32 cellular contexts compared by ENCODE assay signal in the genomic region with DNA sequence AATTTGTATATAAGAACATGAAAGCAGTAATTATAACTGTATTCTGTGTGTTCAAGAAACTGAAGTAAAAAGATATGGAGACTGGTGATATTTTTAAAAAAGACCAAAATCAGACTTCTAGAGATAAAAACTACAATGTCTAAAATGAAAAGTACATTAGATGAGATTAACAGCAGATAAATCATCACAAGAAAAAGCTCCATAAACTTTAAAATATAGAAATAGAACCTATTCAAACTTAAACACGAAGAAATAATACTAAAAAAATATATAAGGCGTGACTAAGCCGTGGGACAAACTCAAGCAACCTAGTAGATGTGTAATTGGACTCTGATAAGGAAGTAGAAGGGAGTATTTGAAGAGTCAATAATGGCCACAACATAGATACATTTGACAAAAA.
"Had no signal": no experiment of that assay in that cellular context is flagged by ENCODE, and none has a peak within 500 bp of the region (broad histone marks: within the 10 kb centered on the region; RNA-seq: fewer than 3 reads in every experiment).

No MANE protein-coding gene starts in this region.

- H3K36me3 Mint-ChIP-seq: activated naive CD4-positive, alpha-beta T cell treated with anti-CD3 and anti-CD28 coated beads, Interleukin-2, amount 10 ng/mL, durations not matched to agents 7 days and 5 days; activated naive CD8-positive, alpha-beta T cell treated with anti-CD3 and anti-CD28 coated beads, Interleukin-2, amount 10 ng/mL, durations not matched to agents 7 days and 5 days; WTC11 had no signal

- H3K36me3 ChIP-seq: ascending aorta, breast epithelium, cardiac muscle cell, colonic mucosa, esophagus squamous epithelium had no signal

- ATAC-seq: activated naive CD4-positive, alpha-beta T cell treated with anti-CD3 and anti-CD28 coated beads, Interleukin-2, amount 50 U/mL, for 72 hours; activated T-cell treated with anti-CD3 and anti-CD28 coated beads, Interleukin-2, amount 50 U/mL, for 72 hours; T-helper 17 cell; WTC11 had no signal

- FAIRE-seq: endometrium, endothelial cell of umbilical vein had no signal

- H3K27ac ChIP-seq: ascending aorta, breast epithelium, cardiac muscle cell, colonic mucosa, epithelial cell of prostate, esophagus squamous epithelium, VCaP had no signal

- H3K4me1 Mint-ChIP-seq: activated CD4-positive, alpha-beta memory T cell treated with anti-CD3 and anti-CD28 coated beads, Interleukin-2, amount 10 ng/mL, durations not matched to agents 7 days and 5 days; activated CD4-positive, alpha-beta T cell treated with anti-CD3 and anti-CD28 coated beads, Interleukin-2, amount 10 ng/mL, durations not matched to agents 7 days and 5 days; activated naive CD4-positive, alpha-beta T cell treated with anti-CD3 and anti-CD28 coated beads, Interleukin-2, amount 10 ng/mL, durations not matched to agents 7 days and 5 days; activated naive CD8-positive, alpha-beta T cell treated with anti-CD3 and anti-CD28 coated beads, Interleukin-2, amount 10 ng/mL, durations not matched to agents 7 days and 5 days; brain had no signal

- H3K4me3 ChIP-seq: ascending aorta, breast epithelium, cardiac muscle cell, colonic mucosa, esophagus squamous epithelium had no signal

- H3K27ac Mint-ChIP-seq: activated CD4-positive, alpha-beta memory T cell treated with anti-CD3 and anti-CD28 coated beads, Interleukin-2, amount 10 ng/mL, durations not matched to agents 7 days and 5 days; activated CD4-positive, alpha-beta T cell treated with anti-CD3 and anti-CD28 coated beads, Interleukin-2, amount 10 ng/mL, durations not matched to agents 7 days and 5 days; activated naive CD4-positive, alpha-beta T cell treated with anti-CD3 and anti-CD28 coated beads, Interleukin-2, amount 10 ng/mL, durations not matched to agents 7 days and 5 days; activated naive CD4-positive, alpha-beta T cell treated with anti-CD3 and anti-CD28 coated beads, Interleukin-2, amount 50 U/mL, for 72 hours; activated naive CD8-positive, alpha-beta T cell treated with anti-CD3 and anti-CD28 coated beads, Interleukin-2, amount 10 ng/mL, durations not matched to agents 7 days and 5 days; activated T-cell treated with anti-CD3 and anti-CD28 coated beads, Interleukin-2, amount 50 U/mL, for 24 hours; brain; T-helper 17 cell; WTC11 had no signal

- H3K4me1 ChIP-seq: ascending aorta, breast epithelium, colonic mucosa, esophagus squamous epithelium had no signal

- H3K4me3 Mint-ChIP-seq: activated CD4-positive, alpha-beta memory T cell treated with anti-CD3 and anti-CD28 coated beads, Interleukin-2, amount 10 ng/mL, durations not matched to agents 7 days and 5 days; activated CD4-positive, alpha-beta T cell treated with anti-CD3 and anti-CD28 coated beads, Interleukin-2, amount 10 ng/mL, durations not matched to agents 7 days and 5 days; activated naive CD4-positive, alpha-beta T cell treated with anti-CD3 and anti-CD28 coated beads, Interleukin-2, amount 10 ng/mL, durations not matched to agents 7 days and 5 days; activated naive CD8-positive, alpha-beta T cell treated with anti-CD3 and anti-CD28 coated beads, Interleukin-2, amount 10 ng/mL, durations not matched to agents 7 days and 5 days; activated T-cell treated with anti-CD3 and anti-CD28 coated beads, Interleukin-2, amount 50 U/mL, for 24 hours; activated T-cell treated with anti-CD3 and anti-CD28 coated beads, Interleukin-2, amount 50 U/mL, for 72 hours; brain; T-helper 17 cell; WTC11 had no signal

- H3K27me3 ChIP-seq: ascending aorta, breast epithelium, cardiac muscle cell, colonic mucosa had no signal

- H3K9me3 ChIP-seq: breast epithelium, colonic mucosa had no signal

- DNase-seq: activated CD4-positive, alpha-beta memory T cell treated with anti-CD3 and anti-CD28 coated beads, Interleukin-2, amount 10 ng/mL, durations not matched to agents 7 days and 5 days; activated CD4-positive, alpha-beta T cell treated with anti-CD3 and anti-CD28 coated beads for 1 hour; activated CD4-positive, alpha-beta T cell treated with anti-CD3 and anti-CD28 coated beads for 4 hours; activated CD4-positive, alpha-beta T cell treated with anti-CD3 and anti-CD28 coated beads, Interleukin-2, amount 10 ng/mL, durations not matched to agents 7 days and 5 days; activated CD4-positive, alpha-beta T cell treated with anti-CD3 and anti-CD28 coated beads, Interleukin-2, amount 50 U/mL, for 4 hours; activated CD8-positive, alpha-beta memory T cell treated with anti-CD3 and anti-CD28 coated beads, Interleukin-2, amount 50 U/mL, for 48 hours; activated gamma-delta T cell; activated naive CD4-positive, alpha-beta T cell; activated naive CD4-positive, alpha-beta T cell treated with anti-CD3 and anti-CD28 coated beads, Interleukin-2, amount 10 ng/mL, durations not matched to agents 7 days and 5 days; activated naive CD8-positive, alpha-beta T cell treated with anti-CD3 and anti-CD28 coated beads, Interleukin-2, amount 10 ng/mL, durations not matched to agents 7 days and 5 days; activated T-cell treated with anti-CD3 and anti-CD28 coated beads for 4 hours; activated T-cell treated with anti-CD3 and anti-CD28 coated beads, Interleukin-2, amount 50 U/mL, for 24 hours; activated T-cell treated with anti-CD3 and anti-CD28 coated beads, Interleukin-2, amount 50 U/mL, for 72 hours; central memory CD4-positive, alpha-beta T cell; cerebellar nuclear complex; colonic mucosa; effector CD8-positive, alpha-beta T cell; esophagus squamous epithelium; foreskin melanocyte; head of caudate nucleus; T-helper 1 cell; T-helper 17 cell had no signal
